Comparison of ENCODE assay signal across 1 cellular context in the genomic region with DNA sequence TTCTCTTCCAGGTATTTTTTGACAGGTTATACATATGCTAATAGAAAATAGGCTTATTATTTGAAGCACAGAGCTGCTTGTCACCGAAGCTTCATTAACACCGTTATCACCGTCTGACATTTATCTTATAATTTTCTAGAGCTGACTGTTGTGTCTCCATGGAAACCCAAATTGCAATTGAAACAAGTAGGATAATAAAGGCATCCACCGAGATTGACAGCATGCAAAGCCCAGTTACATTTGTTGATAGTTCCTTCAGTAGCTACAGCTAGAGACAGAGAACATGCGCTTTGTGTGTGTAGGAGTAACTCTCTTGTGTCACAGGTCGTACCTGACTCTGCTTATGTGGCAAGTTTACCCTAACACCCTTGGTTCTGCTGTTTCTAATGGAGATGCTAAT.
TF ChIP-seq lines count a peak whose summit lies in the region.

No MANE protein-coding gene starts in this region.

TF ChIP-seq in K562, 482 proteins besides CTCF, POLR2A, EP300 and RAD21 (continued from another document):
- TF ChIP-seq PKNOX1 (IDR thresholded peaks at IDR 0.05) (peak; percentile 17; the same call in 1 of the 2 replicates), CEBPB (tag; IDR thresholded peaks at IDR 0.05) (no peak)
